Comparison of ENCODE assay signal across 21 cellular contexts in the genomic region with DNA sequence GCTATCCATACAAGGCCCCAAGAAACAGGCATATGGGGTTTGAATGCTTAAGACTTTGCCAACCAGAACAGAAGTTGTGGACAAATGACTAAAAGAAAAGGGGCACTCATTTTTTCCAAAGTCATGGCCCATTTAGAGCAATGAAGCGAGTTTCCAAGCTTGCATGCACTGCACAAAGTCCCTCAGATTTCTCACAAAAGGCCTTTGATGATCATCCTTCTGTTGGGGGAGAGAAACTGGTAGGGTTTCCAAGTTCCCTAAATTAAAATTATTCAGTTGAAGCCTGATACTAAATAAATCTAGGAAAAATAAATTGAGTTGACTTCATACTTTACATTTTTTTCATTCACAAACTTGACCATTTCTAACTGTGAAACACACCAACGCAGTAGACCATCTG.
"Had no signal": no experiment of that assay in that cellular context is flagged by ENCODE, and none has a peak within 500 bp of the region (broad histone marks: within the 10 kb centered on the region; RNA-seq: fewer than 3 reads in every experiment).

No MANE protein-coding gene starts in this region.

- H3K9me3 ChIP-seq: MG63, SK-N-SH had no signal

- H3K36me3 ChIP-seq: MG63 had no signal

- DNase-seq: KBM-7; MG63; NCI-H1092; NCI-H1105 treated with DMSO at 0.1 percent for 48 hours; NCI-H1417 treated with DMSO at 0.1 percent for 48 hours; NCI-H146; NCI-H1694 treated with DMSO at 0.1 percent for 48 hours; NCI-H1930; NCI-H2081; NCI-H2107; NCI-H2227 treated with DMSO at 0.1 percent for 48 hours; NCI-H524; NCI-H526 treated with DMSO at 0.1 percent for 48 hours; NCI-H774; NK-92 treated with Interleukin-12 subunit alpha and Interleukin-12 subunit beta, amount 100 ng/mL, for 24 hours; PC-3; SHP77; SK-N-SH; SW 1271 had no signal

- H3K4me3 ChIP-seq: MG63 had no signal

- ATAC-seq: Panc1, PC-3 had no signal

- H3K27me3 ChIP-seq: MG63 had no signal

- H3K27ac ChIP-seq: RWPE1 had no signal

- H3K4me2 ChIP-seq: SK-N-SH had no signal

- H3K9ac ChIP-seq: SK-N-SH had no signal

- H3K9me2 ChIP-seq: SK-N-SH had no signal
